ENCODE assay signal across 16 cellular contexts in genomic region chr17:82490512-82491195, GRCh38. TPM values are rescaled to one million over a fixed set of nuclear protein-coding genes. Genes with fewer than 3 reads are reported as not detected.
A peak's percentile ranks its signal among the peaks of the same experiment; 100 is the strongest.
DNase-seq lines count a peak whose midpoint lies in the region; ATAC-seq, FAIRE-seq and TF ChIP-seq lines count a peak whose summit lies in the region.
"Had no signal": no experiment of that assay in that cellular context is flagged by ENCODE, and none has a peak within 500 bp of the region (broad histone marks: within the 10 kb centered on the region; RNA-seq: fewer than 3 reads in every experiment).

No MANE protein-coding gene starts in this region.

- no peak overlapping the region for H3K9ac ChIP-seq in GM12878 (ENCODE audit: control insufficient read depth, insufficient read depth, low read length)

- TF ChIP-seq POLR2A in GM12878 (IDR thresholded peaks at IDR 0.05; ENCODE audit: low read depth, low read length) = 0 out of 2 replicates have a peak, but pooled peaks have one; percentile 14

- no TSS peak for BruUV-seq in GM12878 (replicated peaks; lab: Mats Ljungman, UMichigan)

- peak in 2 of 3 donors; percentile 34 to 41 for DNase-seq in right cardiac atrium
- DNase-seq in cardiac septum (ENCODE audit: low spot score) = no peak
- DNase-seq in NCI-H2171 (lab: John Stamatoyannopoulos, UW) = peak; percentile 23
- no peak for DNase-seq in GM12878 (ENCODE audit: low read depth, low spot score)
- DNase-seq in dedifferentiated amniotic fluid mesenchymal stem cell (ENCODE audit: extremely low spot score) = no peak
- DNase-seq in stimulated activated naive CD4-positive, alpha-beta T cell treated with Interleukin-2 at 50 U/mL for 16 hours (lab: John Stamatoyannopoulos, UW) = no peak
- no peak for DNase-seq in midbrain (lab: John Stamatoyannopoulos, UW)
- DNase-seq: activated B cell treated with CpG ODN at 0.5 μM for 24 hours; activated T-cell treated with anti-CD3 and anti-CD28 coated beads, Interleukin-2, amount 50 U/mL, for 1 hour; cortex of kidney; EL; hippocampal formation; naive B cell; NCI-H1105 had no signal

- no peaks in the 10 kb centered on the region for H3K79me2 ChIP-seq in GM12878 (ENCODE audit: control insufficient read depth, insufficient read depth, low read length)

- POLR2A ChIA-PET in GM12878 (lab: Charles Lee) = no interaction called here

- H3K4me3 ChIP-seq in right cardiac atrium (ENCODE audit: low read length) (no peak overlapping the region), GM12878 (no peak overlapping the region)

- no peak for FAIRE-seq in GM12878 (lab: Jason Lieb, UNC)

- H3K4me1 ChIP-seq in right cardiac atrium (ENCODE audit: control insufficient read depth, insufficient read depth, low read length) (no peaks in the 10 kb centered on the region), GM12878 (ENCODE audit: control insufficient read depth, insufficient read depth, low read length) (peaks cover 7% of the 10 kb centered on the region)

- CTCF ChIA-PET in GM12878 (lab: Yijun Ruan, JAX) = interaction anchor here (0.7 kb wide), 1 partner anchor 61 kb away, joined by 3 read pairs; no protein-coding TSS in a partner anchor

- no peak overlapping the region for H3K4me2 ChIP-seq in GM12878 (ENCODE audit: control insufficient read depth, insufficient read depth)

- no peaks in the 10 kb centered on the region for H3K9me3 ChIP-seq in right cardiac atrium (ENCODE audit: control insufficient read depth, low read length)
- H3K9me3 ChIP-seq in GM12878 (replicated peaks; ENCODE audit: control insufficient read depth, insufficient read depth, low read length) = no peaks in the 10 kb centered on the region

- ATAC-seq in right cardiac atrium = no peak
- ATAC-seq in GM12878 = no peak
- no peak for ATAC-seq in GM19397 (IDR thresholded peaks at IDR 0.05; ENCODE audit: unreplicated experiment)
- ATAC-seq: left lobe of liver had no signal

- SMC1A ChIA-PET in GM12878 (lab: Charles Lee; ENCODE audit: uncharacterized antibody, unreplicated experiment) = no interaction called here

- no peaks in the 10 kb centered on the region for H4K20me1 ChIP-seq in GM12878 (ENCODE audit: control insufficient read depth, insufficient read depth)

- H3K27ac ChIP-seq in right cardiac atrium (ENCODE audit: low read length) (no peak overlapping the region), GM12878 (ENCODE audit: control insufficient read depth, insufficient read depth) (no peak overlapping the region)

- H3K36me3 ChIP-seq in GM12878 (ENCODE audit: control insufficient read depth in 2 of 2, insufficient read depth in 2 of 2, low read length in 1 of 2) = peaks cover 5 to 10% of the 10 kb centered on the region in 2 experiments; a peak in 3 of 4 replicates

- H3K27me3 ChIP-seq in right cardiac atrium (ENCODE audit: control insufficient read depth, insufficient read depth) = no peaks in the 10 kb centered on the region
- H3K27me3 ChIP-seq in GM12878 (replicated peaks in 1 of 2; ENCODE audit: control insufficient read depth in 2 of 2, insufficient read depth in 2 of 2, low read length in 1 of 2) = no peaks in the 10 kb centered on the region

- no peak for TF ChIP-seq RAD21 in GM12878 (IDR thresholded peaks at IDR 0.05; ENCODE audit: insufficient read depth, low read depth, low read length)

- H2AFZ ChIP-seq in GM12878 (ENCODE audit: control insufficient read depth, low read depth, low read length) = no peak overlapping the region

- TF ChIP-seq EP300 in GM12878 (IDR thresholded peaks at IDR 0.05; ENCODE audit: borderline replicate concordance in 1 of 2, control insufficient read depth in 1 of 2, low read depth in 2 of 2, low read length in 2 of 2) = no peak

- WGBS in right cardiac atrium = 90% methylated on average over 25 of the region's 25 CpGs
- WGBS in GM12878 (ENCODE audit: insufficient coverage, insufficient replicate concordance, low lambda C conversion rate, missing lambda C conversion rate) = 83% methylated on average over 25 of the region's 25 CpGs

- in situ Hi-C loops in GM12878 (cut with MboI) = no loop called here

- intact Hi-C loops in right cardiac atrium (cut with DNase I) = no loop called here
- intact Hi-C loops in cardiac septum (cut with DNase I) = no loop called here
- intact Hi-C loops in GM12878 (cut with micrococcal nuclease; ENCODE audit: unreplicated experiment) = loop anchor here (5.0 kb wide), 1 partner anchor 138 kb away; no protein-coding TSS in a partner anchor

- RAD21 ChIA-PET in GM12878 (lab: Charles Lee; ENCODE audit: unreplicated experiment) = no interaction called here

- TF ChIP-seq CTCF in GM12878 (IDR thresholded peaks at IDR 0.05 in 2 of 3, conservative IDR thresholded peaks at IDR 0.05 in 1 of 3; ENCODE audit: control insufficient read depth in 2 of 3, extremely low read depth in 1 of 3, insufficient read depth in 1 of 3, low read depth in 3 of 3, low read length in 3 of 3) = no peak

TF ChIP-seq in GM12878, 131 proteins besides CTCF, POLR2A, EP300 and RAD21:
- TF ChIP-seq TCF3 (IDR thresholded peaks at IDR 0.05; ENCODE audit: borderline replicate concordance, insufficient read depth, low read depth, low read length) = peak; percentile 83
- no peak for TF ChIP-seq SREBF1 (IDR thresholded peaks at IDR 0.05; ENCODE audit: low read length)
- peak; percentile 86 for TF ChIP-seq TCF12 (IDR thresholded peaks at IDR 0.05; ENCODE audit: low read depth, low read length)

RNA-seq across cellular contexts. Expression of gene FOXK2, which starts 28.9 kb away (rescaled TPM):
- 10 to 100 TPM; 35.7 to 69.1 (median 41.6) TPM for total RNA-seq in right cardiac atrium
- 19.9 TPM for polyA plus RNA-seq in right cardiac atrium
- total RNA-seq in cardiac septum = 40.2 TPM
- 85.5 and 97.1 TPM in 2 replicates for total RNA-seq in GM12878 (2013; cell fraction: nucleolus; rRNA removed)
- 32.2 and 35.9 TPM in 2 replicates for total RNA-seq in GM12878 (2014; rRNA removed)
- total RNA-seq in GM12878 (2014; rRNA removed; fragmentation: Illumina TruSeq; extraction: Trizol) = 32.3 and 32.9 TPM in 2 replicates
- total RNA-seq in GM12878 (2021) = 56.8 and 58.3 TPM in 2 replicates
- polyA plus RNA-seq in GM12878 (2011; ENCODE audit: low read depth) = 10.7 TPM
- polyA plus RNA-seq in GM12878 (2011; rRNA removed) = 26.8 and 36.6 TPM in 2 replicates
- polyA plus RNA-seq in GM12878 (2011; cell fraction: cytosol; rRNA removed) = 26.3 and 29.4 TPM in 2 replicates
- 32.3 and 46.0 TPM in 2 replicates for polyA plus RNA-seq in GM12878 (2011; cell fraction: nucleus; rRNA removed)
- 20.2 and 24.0 TPM in 2 replicates for polyA plus RNA-seq in GM12878 (2012)
- 23.0 and 39.7 TPM in 2 replicates for polyA plus RNA-seq in GM12878 (2014; fragmentation: Illumina TruSeq; extraction: Trizol)
- 1 to 10 TPM; 2.4 to 3.8 TPM for polyA plus RNA-seq in GM12878 (2014; fragmentation: Nextera tagmentation; extraction: Ambion mirVana)
- polyA plus RNA-seq in GM12878 (2014; rRNA removed) = 38.3 and 42.3 TPM in 2 replicates
- polyA plus RNA-seq in GM12878 (2016; fragmentation: Nextera tagmentation; extraction: Ambion mirVana) = 1 to 10 TPM; 2.7 to 5.6 TPM
- polyA minus RNA-seq in GM12878 (2011; rRNA and poly(A)+ RNA removed) = 27.4 and 46.1 TPM in 2 replicates
- 31.4 and 38.8 TPM in 2 replicates for polyA minus RNA-seq in GM12878 (2011; cell fraction: cytosol; rRNA and poly(A)+ RNA removed)
- 23.0 and 45.1 TPM in 2 replicates for polyA minus RNA-seq in GM12878 (2011; cell fraction: nucleus; rRNA and poly(A)+ RNA removed)

RNA-seq across cellular contexts. Expression of gene NARF, which starts 32.1 kb away (rescaled TPM):
- 10 to 100 TPM; 67.4 to 99.6 (median 77.1) TPM for total RNA-seq in right cardiac atrium
- polyA plus RNA-seq in right cardiac atrium = 79.1 TPM
- total RNA-seq in cardiac septum = 49.8 TPM
- total RNA-seq in GM12878 (2013; cell fraction: nucleolus; rRNA removed) = 167 and 178 TPM in 2 replicates
- 35.5 and 44.1 TPM in 2 replicates for total RNA-seq in GM12878 (2014; rRNA removed)
- 29.2 and 29.4 TPM in 2 replicates for total RNA-seq in GM12878 (2014; rRNA removed; fragmentation: Illumina TruSeq; extraction: Trizol)
- 65.3 and 65.8 TPM in 2 replicates for total RNA-seq in GM12878 (2021)
- 72.0 TPM for polyA plus RNA-seq in GM12878 (2011; ENCODE audit: low read depth)
- polyA plus RNA-seq in GM12878 (2011; rRNA removed) = 120 and 138 TPM in 2 replicates
- 128 and 152 TPM in 2 replicates for polyA plus RNA-seq in GM12878 (2011; cell fraction: cytosol; rRNA removed)
- polyA plus RNA-seq in GM12878 (2011; cell fraction: nucleus; rRNA removed) = 170 and 183 TPM in 2 replicates
- polyA plus RNA-seq in GM12878 (2012) = 120 and 130 TPM in 2 replicates
- polyA plus RNA-seq in GM12878 (2014; fragmentation: Illumina TruSeq; extraction: Trizol) = 22.4 and 42.7 TPM in 2 replicates
- 10 to 100 TPM; 16.7 to 27.4 TPM for polyA plus RNA-seq in GM12878 (2014; fragmentation: Nextera tagmentation; extraction: Ambion mirVana)
- polyA plus RNA-seq in GM12878 (2014; rRNA removed) = 50.9 and 56.1 TPM in 2 replicates
- 100 to 1,000 TPM; 115 to 126 TPM for polyA plus RNA-seq in GM12878 (2016; fragmentation: Nextera tagmentation; extraction: Ambion mirVana)
- 81.9 and 82.4 TPM in 2 replicates for polyA minus RNA-seq in GM12878 (2011; rRNA and poly(A)+ RNA removed)
- polyA minus RNA-seq in GM12878 (2011; cell fraction: cytosol; rRNA and poly(A)+ RNA removed) = 27.1 and 29.1 TPM in 2 replicates
- polyA minus RNA-seq in GM12878 (2011; cell fraction: nucleus; rRNA and poly(A)+ RNA removed) = 29.7 and 37.7 TPM in 2 replicates

RNA-seq across cellular contexts. Expression of gene CYBC1, which starts 40.1 kb away (rescaled TPM):
- total RNA-seq in right cardiac atrium (10 to 100 TPM; 31.0 to 34.7 (median 33.5) TPM), cardiac septum (37.4 TPM), GM12878 (2014; rRNA removed) (119 and 141 TPM in 2 replicates), GM12878 (2014; rRNA removed; fragmentation: Illumina TruSeq; extraction: Trizol) (93.1 and 97.9 TPM in 2 replicates), GM12878 (2021) (156 and 159 TPM in 2 replicates)
- polyA plus RNA-seq in right cardiac atrium (20.8 TPM), GM12878 (2011; rRNA removed) (101 and 125 TPM in 2 replicates), GM12878 (2014; fragmentation: Illumina TruSeq; extraction: Trizol) (81.7 and 120 TPM in 2 replicates), GM12878 (2014; fragmentation: Nextera tagmentation; extraction: Ambion mirVana) (1 to 10 TPM; 4.2 to 8.5 TPM), GM12878 (2014; rRNA removed) (162 and 194 TPM in 2 replicates), GM12878 (2016; fragmentation: Nextera tagmentation; extraction: Ambion mirVana) (100 to 1,000 TPM; 150 to 157 TPM)
- 374 and 423 TPM in 2 replicates for total RNA-seq in GM12878 (2013; cell fraction: nucleolus; rRNA removed)
- polyA plus RNA-seq in GM12878 (2011; ENCODE audit: low read depth) = 98.7 TPM
- polyA plus RNA-seq in GM12878 (2011; cell fraction: cytosol; rRNA removed) = 197 and 266 TPM in 2 replicates
- polyA plus RNA-seq in GM12878 (2011; cell fraction: nucleus; rRNA removed) = 419 and 530 TPM in 2 replicates
- 155 and 177 TPM in 2 replicates for polyA plus RNA-seq in GM12878 (2012)
- polyA minus RNA-seq in GM12878 (2011; rRNA and poly(A)+ RNA removed) = 79.4 and 160 TPM in 2 replicates
- 79.5 and 85.7 TPM in 2 replicates for polyA minus RNA-seq in GM12878 (2011; cell fraction: cytosol; rRNA and poly(A)+ RNA removed)
- 112 and 194 TPM in 2 replicates for polyA minus RNA-seq in GM12878 (2011; cell fraction: nucleus; rRNA and poly(A)+ RNA removed)

Comparison
In these comparisons a context has a peak if more than half of its experiments do, and no peak if none do; other contexts are left out.
1. DNase-seq: peak in right cardiac atrium (2 of 3) and NCI-H2171 (single experiment); none in cardiac septum (single experiment), GM12878 (single experiment), dedifferentiated amniotic fluid mesenchymal stem cell (single experiment), stimulated activated naive CD4-positive, alpha-beta T cell treated with Interleukin-2 at 50 U/mL for 16 hours (single experiment) and midbrain (single experiment).